ENCODE assay signal across 8 cellular contexts in genomic region chr1:62912028-62912638, GRCh38.
DNase-seq lines count a peak whose midpoint lies in the region; ATAC-seq and TF ChIP-seq lines count a peak whose summit lies in the region.

No MANE protein-coding gene starts in this region.

- H3K36me3 ChIP-seq in GM06990 (ENCODE audit: control insufficient read depth, insufficient read depth, low read length), result no peaks in the 10 kb centered on the region

- in situ Hi-C loops in KBM-7 (cut with MboI; ENCODE audit: low pct_unique_long_range_greater_than_20kb, low sequenced_read_pairs), result no loop called here

- no peaks in the 10 kb centered on the region for H3K27me3 ChIP-seq in GM06990 (replicated peaks; ENCODE audit: control insufficient read depth, insufficient read depth, low read length)

- DNase-seq in GM06990 (ENCODE audit: extremely low read depth, insufficient read length) (no peak), KBM-7 (peak; percentile 20), chondrocyte (ENCODE audit: low spot score) (no peak), neural crest cell (ENCODE audit: low read depth, low spot score) (no peak), 8988T (no peak), NCI-H1436 treated with DMSO at 0.1 percent for 48 hours (lab: John Stamatoyannopoulos, UW) (no peak)
- no peak for DNase-seq in stimulated activated CD4-positive, alpha-beta T cell treated with anti-CD3 and anti-CD28 coated beads, Interleukin-15, amount 100 ng/mL, for 24 hours
- no peak for DNase-seq in stimulated activated naive CD8-positive, alpha-beta T cell treated with anti-CD3 and anti-CD28 coated beads, Interleukin-15, amount 100 ng/mL, for 72 hours

- TF ChIP-seq CTCF in GM06990 (IDR thresholded peaks at IDR 0.05; ENCODE audit: insufficient read depth, low read length, poor library complexity, severe bottlenecking) (peak; percentile 77), chondrocyte (IDR thresholded peaks at IDR 0.05) (peak; percentile 88), neural crest cell (conservative IDR thresholded peaks at IDR 0.05) (peak; percentile 75)

- H3K27me3 Mint-ChIP-seq in chondrocyte (ENCODE audit: low read depth), result peaks cover 16% of the 10 kb centered on the region
- H3K27me3 Mint-ChIP-seq in neural crest cell (ENCODE audit: low read depth), result peaks cover 6% of the 10 kb centered on the region
- peaks cover 16% of the 10 kb centered on the region for H3K27me3 Mint-ChIP-seq in stimulated activated naive CD8-positive, alpha-beta T cell treated with anti-CD3 and anti-CD28 coated beads, Interleukin-15, amount 100 ng/mL, for 72 hours

- H3K4me1 Mint-ChIP-seq in chondrocyte (ENCODE audit: low read depth), result no peaks in the 10 kb centered on the region
- no peaks in the 10 kb centered on the region for H3K4me1 Mint-ChIP-seq in neural crest cell
- H3K4me1 Mint-ChIP-seq in stimulated activated naive CD8-positive, alpha-beta T cell treated with anti-CD3 and anti-CD28 coated beads, Interleukin-15, amount 100 ng/mL, for 72 hours, result peaks cover 9% of the 10 kb centered on the region

- H3K9me3 Mint-ChIP-seq in chondrocyte (ENCODE audit: low read depth), result no peaks in the 10 kb centered on the region
- H3K9me3 Mint-ChIP-seq in neural crest cell, result no peaks in the 10 kb centered on the region
- no peaks in the 10 kb centered on the region for H3K9me3 Mint-ChIP-seq in stimulated activated naive CD8-positive, alpha-beta T cell treated with anti-CD3 and anti-CD28 coated beads, Interleukin-15, amount 100 ng/mL, for 72 hours

- H3K36me3 Mint-ChIP-seq in chondrocyte (ENCODE audit: low read depth) (no peaks in the 10 kb centered on the region), neural crest cell (ENCODE audit: low read depth) (no peaks in the 10 kb centered on the region)

- H3K4me3 Mint-ChIP-seq in chondrocyte (ENCODE audit: unreplicated experiment), result no peak overlapping the region
- no peak overlapping the region for H3K4me3 Mint-ChIP-seq in neural crest cell
- no peak overlapping the region for H3K4me3 Mint-ChIP-seq in stimulated activated naive CD8-positive, alpha-beta T cell treated with anti-CD3 and anti-CD28 coated beads, Interleukin-15, amount 100 ng/mL, for 72 hours

- H3K27ac Mint-ChIP-seq in chondrocyte (ENCODE audit: unreplicated experiment) (no peak overlapping the region), neural crest cell (ENCODE audit: unreplicated experiment) (no peak overlapping the region)
- no peak overlapping the region for H3K27ac Mint-ChIP-seq in stimulated activated naive CD8-positive, alpha-beta T cell treated with anti-CD3 and anti-CD28 coated beads, Interleukin-15, amount 100 ng/mL, for 72 hours

- no peak for ATAC-seq in stimulated activated naive CD8-positive, alpha-beta T cell treated with anti-CD3 and anti-CD28 coated beads, Interleukin-15, amount 100 ng/mL, for 72 hours

- H3K4me3 ChIP-seq in GM06990 (replicated peaks; ENCODE audit: low read depth, low read length), result no peak overlapping the region
